20 cellular contexts compared by ENCODE assay signal in the genomic region with DNA sequence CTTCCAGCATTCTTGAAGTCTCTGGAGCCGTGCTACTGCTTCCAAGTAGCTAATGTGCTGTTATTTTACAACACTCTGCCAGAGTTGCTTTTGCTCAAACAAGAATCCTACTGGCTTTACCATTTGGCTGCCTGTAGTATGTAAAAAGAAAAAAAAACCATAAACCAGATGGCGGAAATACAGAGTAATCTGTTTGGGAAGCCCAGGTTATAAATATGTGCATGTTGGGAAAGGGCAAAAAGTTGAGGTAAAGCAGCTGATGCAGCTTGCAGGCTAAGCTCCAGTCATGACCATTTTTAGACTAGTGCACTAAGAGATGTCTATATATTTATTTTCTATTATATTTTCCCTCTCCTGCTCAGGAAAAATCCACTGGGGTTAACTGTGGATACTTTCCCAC.
DNase-seq lines count a peak whose midpoint lies in the region; ATAC-seq and TF ChIP-seq lines count a peak whose summit lies in the region.
"Had no signal": no experiment of that assay in that cellular context is flagged by ENCODE, and none has a peak within 500 bp of the region (broad histone marks: within the 10 kb centered on the region; RNA-seq: fewer than 3 reads in every experiment).

No MANE protein-coding gene starts in this region.

- no peak overlapping the region for H3K4me3 ChIP-seq in AG04450 (ENCODE audit: low read depth, low read length)
- H3K4me3 ChIP-seq: GM23338, HAP-1 had no signal

- peak overlapping the region; percentile 87 to 92 (median 92) for H3K27ac Mint-ChIP-seq in nephron
- H3K27ac Mint-ChIP-seq in activated CD8-positive, alpha-beta T cell treated with anti-CD3 and anti-CD28 coated beads for 36 hours, result no peak overlapping the region
- H3K27ac Mint-ChIP-seq: GM23338 had no signal

- ATAC-seq in activated CD8-positive, alpha-beta T cell treated with anti-CD3 and anti-CD28 coated beads for 36 hours, result no peak
- ATAC-seq: GM23338 had no signal

- no peaks in the 10 kb centered on the region; the same call in 1 of the 2 replicates for H3K9me3 ChIP-seq in AG04450 (ENCODE audit: control insufficient read depth, insufficient read depth, low read length)
- H3K9me3 ChIP-seq: BE2C, HAP-1 had no signal

- H3K36me3 Mint-ChIP-seq in nephron (ENCODE audit: low read depth), result peaks cover 10% of the 10 kb centered on the region
- H3K36me3 Mint-ChIP-seq in activated CD8-positive, alpha-beta T cell treated with anti-CD3 and anti-CD28 coated beads for 36 hours (ENCODE audit: low read depth), result no peaks in the 10 kb centered on the region

- H3K27me3 Mint-ChIP-seq in nephron (ENCODE audit: low read depth), result no peaks in the 10 kb centered on the region
- H3K27me3 Mint-ChIP-seq in activated CD8-positive, alpha-beta T cell treated with anti-CD3 and anti-CD28 coated beads for 36 hours, result no peaks in the 10 kb centered on the region

- intact Hi-C loops in activated CD8-positive, alpha-beta T cell treated with anti-CD3 and anti-CD28 coated beads for 36 hours (cut with micrococcal nuclease), result no loop called here

- peaks cover 18% of the 10 kb centered on the region for H3K9me3 Mint-ChIP-seq in nephron
- peaks cover 3% of the 10 kb centered on the region for H3K9me3 Mint-ChIP-seq in activated CD8-positive, alpha-beta T cell treated with anti-CD3 and anti-CD28 coated beads for 36 hours

- H3K27me3 ChIP-seq in AG04450 (ENCODE audit: control insufficient read depth, insufficient read depth, low read length), result no peaks in the 10 kb centered on the region
- H3K27me3 ChIP-seq: BE2C had no signal

- DNase-seq in AG04450 (ENCODE audit: low read depth, low spot score) (peak; percentile 52), NCI-H1694 treated with DMSO at 0.1 percent for 48 hours (lab: John Stamatoyannopoulos, UW) (peak; percentile 61), iris pigment epithelial cell (ENCODE audit: low read depth) (peak; percentile 13), glomerular visceral epithelial cell (ENCODE audit: extremely low spot score) (no peak), anterior cingulate cortex (lab: John Stamatoyannopoulos, UW) (no peak), mesenteric fat pad (ENCODE audit: low spot score) (no peak)
- no peak for DNase-seq in activated CD8-positive, alpha-beta T cell treated with anti-CD3 and anti-CD28 coated beads for 36 hours
- DNase-seq: BE2C, DND-41, NCI-H1092 treated with DMSO at 0.1 percent for 48 hours, NCI-H146, NCI-H2081, NCI-H446 treated with DMSO at 0.1 percent for 48 hours, NCI-H526 treated with DMSO at 0.1 percent for 48 hours, OCI-M1, Right ventricle myocardium superior had no signal

- POLR2A ChIA-PET in AG04450 (lab: Yijun Ruan, JAX), result interaction anchor here (0.7 kb wide), 1 partner anchor 167 kb away, joined by 3 read pairs; no protein-coding TSS in a partner anchor
- POLR2A ChIA-PET in activated CD8-positive, alpha-beta T cell treated with anti-CD3 and anti-CD28 coated beads for 36 hours (lab: Charles Lee), result no interaction called here

- no peak overlapping the region for H3K4me3 Mint-ChIP-seq in nephron
- no peak overlapping the region for H3K4me3 Mint-ChIP-seq in activated CD8-positive, alpha-beta T cell treated with anti-CD3 and anti-CD28 coated beads for 36 hours
- H3K4me3 Mint-ChIP-seq: GM23338 had no signal

- CTCF ChIA-PET in AG04450 (lab: Charles Lee), result no interaction called here
- CTCF ChIA-PET in activated CD8-positive, alpha-beta T cell treated with anti-CD3 and anti-CD28 coated beads for 36 hours (lab: Charles Lee), result no interaction called here

- TF ChIP-seq CTCF in AG04450 (IDR thresholded peaks at IDR 0.05; ENCODE audit: low read depth, low read length) (no peak), nephron (IDR thresholded peaks at IDR 0.05; ENCODE audit: unreplicated experiment in 3 of 3) (no peak)
- TF ChIP-seq CTCF in activated CD8-positive, alpha-beta T cell treated with anti-CD3 and anti-CD28 coated beads for 36 hours (IDR thresholded peaks at IDR 0.05), result no peak

- peaks cover 32% of the 10 kb centered on the region for H3K4me1 Mint-ChIP-seq in nephron
- no peaks in the 10 kb centered on the region for H3K4me1 Mint-ChIP-seq in activated CD8-positive, alpha-beta T cell treated with anti-CD3 and anti-CD28 coated beads for 36 hours (ENCODE audit: low read depth)
- H3K4me1 Mint-ChIP-seq: GM23338 had no signal

- no peak overlapping the region for H3K27ac ChIP-seq in AG04450 (ENCODE audit: low read depth, low read length)
- H3K27ac ChIP-seq: KMS-11 had no signal

Comparison
In these comparisons a context has a peak if more than half of its experiments do, and no peak if none do; other contexts are left out.
1. DNase-seq: peak in AG04450 (single experiment), NCI-H1694 treated with DMSO at 0.1 percent for 48 hours (single experiment) and iris pigment epithelial cell (single experiment); none in glomerular visceral epithelial cell (single experiment), anterior cingulate cortex (0 of 58), activated CD8-positive, alpha-beta T cell treated with anti-CD3 and anti-CD28 coated beads for 36 hours (single experiment) and mesenteric fat pad (single experiment).